Comparison of ENCODE assay signal across 8 cellular contexts in the genomic region with DNA sequence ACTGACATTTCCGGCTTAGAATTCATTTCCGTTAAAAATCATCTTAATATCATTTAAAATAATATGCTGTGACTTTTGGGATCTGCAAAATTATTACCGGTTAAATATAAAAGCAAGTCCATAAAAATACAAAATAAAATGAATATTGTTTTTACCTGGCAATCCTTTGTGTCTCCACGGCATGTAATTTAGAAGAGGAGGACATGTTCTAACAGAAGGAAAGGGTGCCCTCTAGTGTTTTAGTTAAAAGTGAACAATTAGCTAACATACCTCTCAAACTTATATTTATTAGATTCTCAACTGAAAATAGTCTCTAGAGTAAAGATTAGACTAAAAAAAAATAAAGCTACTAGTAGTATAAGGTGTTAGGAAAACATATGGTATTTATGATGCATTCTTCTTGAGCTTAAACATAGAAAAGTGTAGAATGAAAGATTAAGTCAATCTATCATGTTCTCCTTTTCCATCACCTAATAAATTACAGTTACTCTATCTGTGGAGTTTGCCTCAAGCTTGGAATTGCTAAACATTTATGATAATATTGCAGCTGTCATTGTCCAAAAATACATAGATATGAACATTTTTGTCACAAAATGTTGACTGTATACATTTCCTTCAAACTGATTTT.
DNase-seq lines count a peak whose midpoint lies in the region; ATAC-seq and TF ChIP-seq lines count a peak whose summit lies in the region.

No MANE protein-coding gene starts in this region.

- in situ Hi-C loops in SK-MEL-5 (cut with HindIII; ENCODE audit: low pct_unique_long_range_greater_than_20kb, low sequenced_read_pairs): no loop called here

- DNase-seq in LoVo (ENCODE audit: low spot score) (peak; percentile 70), SK-MEL-5 (ENCODE audit: low read depth, low spot score) (peak; percentile 70), fibroblast of the conjunctiva (ENCODE audit: low read depth) (peak; percentile 53), putamen (ENCODE audit: low spot score) (peak; percentile 45)

- ATAC-seq in GM21381 (IDR thresholded peaks at IDR 0.05; ENCODE audit: unreplicated experiment) (peak; percentile 72), GM21825 (IDR thresholded peaks at IDR 0.05; ENCODE audit: unreplicated experiment) (no peak), HG03196 (IDR thresholded peaks at IDR 0.05; ENCODE audit: unreplicated experiment) (no peak)

- no peak overlapping the region for H3K27ac ChIP-seq in C4-2B

- peak; percentile 70 for TF ChIP-seq CTCF in C4-2B (conservative IDR thresholded peaks at IDR 0.05)
